Comparison of ENCODE assay signal across 29 cellular contexts in the genomic region with DNA sequence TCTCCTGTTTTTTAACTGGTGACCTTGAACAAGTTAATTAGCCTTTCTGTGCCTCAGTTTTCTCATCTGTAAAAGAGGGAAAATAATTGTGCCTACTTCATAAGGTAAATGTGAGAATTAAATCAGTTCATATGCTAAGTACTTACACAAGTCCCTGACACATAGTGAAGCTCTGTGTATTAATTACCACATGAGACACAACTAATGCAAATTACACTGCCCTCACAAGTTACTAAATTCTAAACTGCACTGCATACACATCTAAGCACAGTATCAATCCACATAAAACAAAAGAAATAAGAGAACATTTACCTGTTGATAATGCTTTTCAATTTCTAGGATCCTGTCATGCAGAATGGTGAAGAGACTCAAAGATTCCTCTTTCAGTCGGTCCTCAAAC. TPM values are rescaled to one million over a fixed set of nuclear protein-coding genes. Genes with fewer than 3 reads are reported as not detected.
"Had no signal": no experiment of that assay in that cellular context is flagged by ENCODE, and none has a peak within 500 bp of the region (broad histone marks: within the 10 kb centered on the region; RNA-seq: fewer than 3 reads in every experiment).

No MANE protein-coding gene starts in this region.

- H3K4me1 ChIP-seq: ascending aorta had no signal

- H3K4me3 ChIP-seq: ascending aorta had no signal

- H3K36me3 ChIP-seq: ascending aorta had no signal

- H3K4me3 Mint-ChIP-seq: activated B cell treated with CpG ODN at 0.5 μM for 24 hours; activated CD4-positive, alpha-beta memory T cell treated with anti-CD3 and anti-CD28 coated beads for 36 hours; activated CD4-positive, alpha-beta T cell treated with anti-CD3 and anti-CD28 coated beads, Interleukin-2, amount 10 ng/mL, durations not matched to agents 7 days and 5 days; activated CD8-positive, alpha-beta T cell treated with anti-CD3 and anti-CD28 coated beads for 36 hours; activated naive CD8-positive, alpha-beta T cell; activated naive CD8-positive, alpha-beta T cell treated with anti-CD3 and anti-CD28 coated beads, Interleukin-2, amount 10 ng/mL, durations not matched to agents 7 days and 5 days; activated naive CD8-positive, alpha-beta T cell treated with anti-CD3 and anti-CD28 coated beads, Interleukin-2, amount 50 U/mL, for 24 hours; activated T-cell treated with anti-CD3 and anti-CD28 coated beads, Interleukin-2, amount 50 U/mL, for 4 hours; activated T-helper 1 cell treated with anti-CD3 and anti-CD28 coated beads, Interleukin-12 subunit alpha, Interleukin-12 subunit beta, Interleukin-2, Interleukin-4 antibody, amounts not matched to agents 30 ng/mL and 10 ng/mL and 1 ng/mL, durations not matched to agents 14 hours and 24 hours and 36 hours; brain; T-helper 1 cell treated with Interleukin-12 subunit alpha and Interleukin-12 subunit beta and Interleukin-4 antibody, amounts not matched to agents 30 μg/mL and 1 μg/mL, for 36 hours; T-helper 2 cell treated with Interferon-gamma antibody and Interleukin-4, amounts not matched to agents 5 μg/mL and 100 μg/mL, for 36 hours had no signal

- DNase-seq: activated B cell treated with CpG ODN at 0.5 μM for 24 hours; activated CD4-positive, alpha-beta memory T cell treated with anti-CD3 and anti-CD28 coated beads for 36 hours; activated CD4-positive, alpha-beta T cell treated with anti-CD3 and anti-CD28 coated beads for 48 hours; activated CD4-positive, alpha-beta T cell treated with anti-CD3 and anti-CD28 coated beads, Interleukin-2, amount 10 ng/mL, durations not matched to agents 7 days and 5 days; activated CD4-positive, CD25-positive, alpha-beta regulatory T cell treated with anti-CD3 and anti-CD28 coated beads, Interleukin-2, amount 50 U/mL, for 72 hours; activated CD8-positive, alpha-beta memory T cell treated with anti-CD3 and anti-CD28 coated beads, Interleukin-2, amount 50 U/mL, for 4 hours; activated CD8-positive, alpha-beta T cell treated with anti-CD3 and anti-CD28 coated beads for 36 hours; activated effector memory CD4-positive, alpha-beta T cell treated with Interleukin-2 at 50 U/mL for 16 hours; activated gamma-delta T cell; activated naive CD4-positive, alpha-beta T cell treated with anti-CD3 and anti-CD28 coated beads, Interleukin-2, amount 50 U/mL, for 16 hours; activated naive CD8-positive, alpha-beta T cell treated with anti-CD3 and anti-CD28 coated beads, Interleukin-2, amount 10 ng/mL, durations not matched to agents 7 days and 5 days; activated naive CD8-positive, alpha-beta T cell treated with anti-CD3 and anti-CD28 coated beads, Interleukin-2, amount 50 U/mL, for 24 hours; activated T-cell treated with anti-CD3 and anti-CD28 coated beads for 4 hours; activated T-cell treated with anti-CD3 and anti-CD28 coated beads, Interleukin-2, amount 50 U/mL, for 1 hour; activated T-cell treated with anti-CD3 and anti-CD28 coated beads, Interleukin-2, amount 50 U/mL, for 4 hours; amygdala; anterior cingulate cortex; central memory CD4-positive, alpha-beta T cell; SW 1271; T-helper 1 cell; T-helper 2 cell; T-helper 9 cell had no signal

- H3K36me3 Mint-ChIP-seq: activated CD4-positive, alpha-beta memory T cell treated with anti-CD3 and anti-CD28 coated beads for 36 hours; activated naive CD8-positive, alpha-beta T cell; brain had no signal

- ATAC-seq: activated CD8-positive, alpha-beta T cell treated with anti-CD3 and anti-CD28 coated beads for 36 hours; activated naive CD8-positive, alpha-beta T cell treated with anti-CD3 and anti-CD28 coated beads, Interleukin-2, amount 50 U/mL, for 24 hours; activated T-cell treated with anti-CD3 and anti-CD28 coated beads, Interleukin-2, amount 50 U/mL, for 4 hours had no signal

- H3K4me1 Mint-ChIP-seq: brain had no signal

- H3K9me3 Mint-ChIP-seq: activated B cell treated with CpG ODN at 0.5 μM for 24 hours; activated CD4-positive, alpha-beta memory T cell treated with anti-CD3 and anti-CD28 coated beads for 36 hours; activated CD8-positive, alpha-beta T cell treated with anti-CD3 and anti-CD28 coated beads for 36 hours; activated naive CD8-positive, alpha-beta T cell treated with anti-CD3 and anti-CD28 coated beads, Interleukin-2, amount 50 U/mL, for 24 hours; activated T-cell treated with anti-CD3 and anti-CD28 coated beads, Interleukin-2, amount 50 U/mL, for 4 hours; T-helper 1 cell treated with Interleukin-12 subunit alpha and Interleukin-12 subunit beta and Interleukin-4 antibody, amounts not matched to agents 30 μg/mL and 1 μg/mL, for 36 hours; T-helper 2 cell treated with Interferon-gamma antibody and Interleukin-4, amounts not matched to agents 5 μg/mL and 100 μg/mL, for 36 hours had no signal

- H3K27ac Mint-ChIP-seq: activated B cell treated with CpG ODN at 0.5 μM for 24 hours; activated CD4-positive, alpha-beta memory T cell treated with anti-CD3 and anti-CD28 coated beads for 36 hours; activated CD4-positive, alpha-beta T cell treated with anti-CD3 and anti-CD28 coated beads, Interleukin-2, amount 10 ng/mL, durations not matched to agents 7 days and 5 days; activated CD8-positive, alpha-beta T cell treated with anti-CD3 and anti-CD28 coated beads for 36 hours; activated naive CD8-positive, alpha-beta T cell; activated naive CD8-positive, alpha-beta T cell treated with anti-CD3 and anti-CD28 coated beads, Interleukin-2, amount 10 ng/mL, durations not matched to agents 7 days and 5 days; activated naive CD8-positive, alpha-beta T cell treated with anti-CD3 and anti-CD28 coated beads, Interleukin-2, amount 50 U/mL, for 24 hours; activated T-helper 1 cell treated with anti-CD3 and anti-CD28 coated beads, Interleukin-12 subunit alpha, Interleukin-12 subunit beta, Interleukin-2, Interleukin-4 antibody, amounts not matched to agents 30 ng/mL and 10 ng/mL and 1 ng/mL, durations not matched to agents 14 hours and 24 hours and 36 hours; activated T-helper 2 cell treated with anti-CD3 and anti-CD28 coated beads, Interferon-gamma antibody, Interleukin-2, Interleukin-4, amounts not matched to agents 10 μg/mL and 5 μg/mL and 100 μg/mL, durations not matched to agents 14 hours and 24 hours and 36 hours; brain; T-helper 1 cell treated with Interleukin-12 subunit alpha and Interleukin-12 subunit beta and Interleukin-4 antibody, amounts not matched to agents 30 μg/mL and 1 μg/mL, for 36 hours; T-helper 2 cell treated with Interferon-gamma antibody and Interleukin-4, amounts not matched to agents 5 μg/mL and 100 μg/mL, for 36 hours had no signal

- H3K9me3 ChIP-seq: ascending aorta had no signal

RNA-seq across cellular contexts. Expression of gene C10orf67, which starts 22.5 kb away (rescaled TPM):
- total RNA-seq: activated B cell treated with CpG ODN at 0.5 μM for 24 hours; activated T-helper 2 cell treated with anti-CD3 and anti-CD28 coated beads, Interferon-gamma antibody, Interleukin-2, Interleukin-4, amounts not matched to agents 10 μg/mL and 5 μg/mL and 100 μg/mL, durations not matched to agents 14 hours and 24 hours and 36 hours; ascending aorta had no signal
